8 cellular contexts compared by ENCODE assay signal in the genomic region with DNA sequence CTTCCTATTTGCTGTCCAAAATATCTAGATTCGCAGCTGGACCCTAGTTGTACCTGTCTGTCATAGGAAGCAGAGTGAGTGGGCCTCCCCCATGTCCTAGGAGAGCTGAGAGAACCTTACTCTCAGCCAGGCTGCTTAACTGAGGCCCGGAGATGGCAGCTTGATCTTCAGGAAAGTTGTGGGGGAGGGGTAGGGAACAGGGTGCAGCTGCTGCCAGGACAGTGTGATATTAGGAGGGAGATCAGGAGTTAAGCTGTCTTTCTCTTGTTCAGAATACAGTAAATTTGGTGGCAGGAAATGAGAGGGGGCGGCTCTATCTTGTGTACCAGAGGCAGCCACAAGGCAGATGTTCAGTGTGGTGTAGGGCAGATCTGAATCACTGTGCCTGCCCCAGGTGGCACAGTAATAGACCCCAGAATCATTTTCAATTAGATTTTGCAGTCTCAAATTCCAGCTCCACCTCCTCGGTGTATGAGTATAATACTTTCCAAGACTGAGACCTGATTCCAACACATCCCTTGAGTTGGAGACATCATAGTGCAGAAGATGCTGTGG.
DNase-seq lines count a peak whose midpoint lies in the region; ATAC-seq and TF ChIP-seq lines count a peak whose summit lies in the region.
"Not testable (repeated sequence)": the region's sequence is repeated elsewhere in the genome, so short reads cannot be mapped to it uniquely, and the experiment has no call there.

No MANE protein-coding gene starts in this region.

- peak; percentile 67 for ATAC-seq in GM18907 (IDR thresholded peaks at IDR 0.05; ENCODE audit: unreplicated experiment)
- peak; percentile 53 for ATAC-seq in GM21723 (IDR thresholded peaks at IDR 0.05; ENCODE audit: unreplicated experiment)
- ATAC-seq in HG03135 (IDR thresholded peaks at IDR 0.05; ENCODE audit: unreplicated experiment): peak; percentile 46
- ATAC-seq in T-helper 17 cell: peak; percentile 53
- peak; percentile 38 for ATAC-seq in memory B cell (ENCODE audit: low read depth)

- H3K4me1 Mint-ChIP-seq in CD14-positive monocyte (peaks cover 44% of the 10 kb centered on the region), T-helper 17 cell (peaks cover 20% of the 10 kb centered on the region), memory B cell (peaks cover 18% of the 10 kb centered on the region)

- not testable (repeated sequence) for H3K36me3 Mint-ChIP-seq in CD14-positive monocyte; T-helper 17 cell (ENCODE audit: low read depth); memory B cell

- H3K9me3 ChIP-seq in T-helper 17 cell (ENCODE audit: control insufficient read depth, low read length, poor library complexity, severe bottlenecking): not testable (repeated sequence)

- intact Hi-C loops in CD14-positive monocyte (cut with micrococcal nuclease): not testable (repeated sequence)

- not testable (repeated sequence) for H3K4me3 Mint-ChIP-seq in CD14-positive monocyte, memory B cell
- H3K4me3 Mint-ChIP-seq in T-helper 17 cell: peak overlapping the region; percentile 45

- H3K9me3 Mint-ChIP-seq in CD14-positive monocyte, memory B cell: not testable (repeated sequence)

- H3K27ac Mint-ChIP-seq in CD14-positive monocyte: peak overlapping the region in 6 of 7 donors; percentile 35 to 86 (median 68)
- peak overlapping the region; percentile 9 for H3K27ac Mint-ChIP-seq in T-helper 17 cell
- H3K27ac Mint-ChIP-seq in memory B cell: peak overlapping the region; percentile 70

- DNase-seq in CD14-positive monocyte (ENCODE audit: low spot score); T-helper 17 cell; memory B cell (ENCODE audit: low spot score in 2 of 2): not testable (repeated sequence)
- peak; percentile 17 to 27 for DNase-seq in Kasumi-1 (lab: John Stamatoyannopoulos, UW)
- DNase-seq in activated naive CD4-positive, alpha-beta T cell treated with Interleukin-2 at 50 U/mL for 16 hours: peak; percentile 27

- H3K27me3 Mint-ChIP-seq in CD14-positive monocyte (ENCODE audit: low read depth in 3 of 3); T-helper 17 cell; memory B cell: not testable (repeated sequence)

- not testable (repeated sequence) for TF ChIP-seq CTCF in CD14-positive monocyte (IDR thresholded peaks at IDR 0.05)

Comparison
In these comparisons a context has a peak if more than half of its experiments do, and no peak if none do; other contexts are left out.
1. H3K27ac Mint-ChIP-seq: peak in every context shown above with its lines; median percentile 70 in memory B cell; 68 in CD14-positive monocyte; 9 in T-helper 17 cell.